In the genomic region with DNA sequence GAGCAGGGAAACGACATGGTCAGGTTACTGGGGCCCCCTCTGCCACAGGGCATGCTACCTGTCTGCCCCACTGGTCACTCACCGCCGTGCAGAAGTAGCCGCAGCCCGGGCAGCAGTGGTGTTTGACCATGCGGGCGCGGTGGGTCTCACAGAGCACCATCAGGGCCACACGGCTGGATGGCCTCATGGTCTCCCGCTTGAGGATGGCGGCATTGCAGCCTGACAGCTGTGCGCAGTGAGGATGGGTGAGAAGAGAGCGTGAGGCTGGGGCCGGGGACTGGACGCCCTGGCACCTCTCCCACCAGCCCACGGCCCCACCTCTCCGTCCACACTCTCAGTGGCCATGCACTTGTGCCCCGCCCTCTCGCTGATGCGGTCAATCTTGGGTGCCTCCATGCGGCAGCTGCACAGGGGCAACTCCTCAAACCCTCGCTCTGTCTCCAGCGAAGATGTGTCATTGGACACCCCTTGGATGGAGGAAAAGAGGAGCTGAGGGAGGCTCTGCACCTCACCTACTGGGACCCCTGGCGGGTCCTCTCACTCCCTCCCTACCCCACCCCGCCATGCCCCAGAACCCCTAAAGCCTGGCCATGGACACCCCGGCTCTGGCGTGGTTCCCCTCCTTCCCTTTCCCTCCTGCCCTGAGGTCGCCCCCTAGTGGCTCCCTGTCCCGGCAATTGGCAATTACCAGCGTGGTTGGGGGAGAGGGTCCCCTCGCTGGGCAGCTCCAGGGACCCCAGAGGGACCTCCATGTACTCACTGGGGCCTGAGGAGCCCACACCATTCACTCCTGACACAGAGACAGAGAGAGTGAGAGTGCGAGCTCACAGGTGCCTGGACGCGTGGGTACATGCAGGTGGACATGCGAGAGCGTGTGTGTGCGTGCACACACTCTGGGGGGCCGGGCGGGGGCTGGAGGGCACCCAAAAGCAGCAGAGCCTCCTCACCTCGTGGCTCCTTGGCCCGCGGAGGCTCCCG, we compare ENCODE assay signal across 1 cellular context.
TF ChIP-seq lines count a peak whose summit lies in the region.

No MANE protein-coding gene starts in this region.

TF ChIP-seq in HepG2, 621 proteins besides CTCF, POLR2A, EP300 and RAD21 (continues in another document):
- TF ChIP-seq, protein P1, sequence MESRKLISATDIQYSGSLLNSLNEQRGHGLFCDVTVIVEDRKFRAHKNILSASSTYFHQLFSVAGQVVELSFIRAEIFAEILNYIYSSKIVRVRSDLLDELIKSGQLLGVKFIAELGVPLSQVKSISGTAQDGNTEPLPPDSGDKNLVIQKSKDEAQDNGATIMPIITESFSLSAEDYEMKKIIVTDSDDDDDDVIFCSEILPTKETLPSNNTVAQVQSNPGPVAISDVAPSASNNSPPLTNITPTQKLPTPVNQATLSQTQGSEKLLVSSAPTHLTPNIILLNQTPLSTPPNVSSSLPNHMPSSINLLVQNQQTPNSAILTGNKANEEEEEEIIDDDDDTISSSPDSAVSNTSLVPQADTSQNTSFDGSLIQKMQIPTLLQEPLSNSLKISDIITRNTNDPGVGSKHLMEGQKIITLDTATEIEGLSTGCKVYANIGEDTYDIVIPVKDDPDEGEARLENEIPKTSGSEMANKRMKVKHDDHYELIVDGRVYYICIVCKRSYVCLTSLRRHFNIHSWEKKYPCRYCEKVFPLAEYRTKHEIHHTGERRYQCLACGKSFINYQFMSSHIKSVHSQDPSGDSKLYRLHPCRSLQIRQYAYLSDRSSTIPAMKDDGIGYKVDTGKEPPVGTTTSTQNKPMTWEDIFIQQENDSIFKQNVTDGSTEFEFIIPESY (CRISPR knock-in tag; IDR thresholded peaks at IDR 0.05), result 0 out of 2 replicates have a peak, but pooled peaks have one; percentile 4
- TF ChIP-seq IKZF4 (CRISPR knock-in tag; IDR thresholded peaks at IDR 0.05; ENCODE audit: borderline replicate concordance, low read depth, not compliant biosample characterization), result no peak
- TF ChIP-seq, protein P2, sequence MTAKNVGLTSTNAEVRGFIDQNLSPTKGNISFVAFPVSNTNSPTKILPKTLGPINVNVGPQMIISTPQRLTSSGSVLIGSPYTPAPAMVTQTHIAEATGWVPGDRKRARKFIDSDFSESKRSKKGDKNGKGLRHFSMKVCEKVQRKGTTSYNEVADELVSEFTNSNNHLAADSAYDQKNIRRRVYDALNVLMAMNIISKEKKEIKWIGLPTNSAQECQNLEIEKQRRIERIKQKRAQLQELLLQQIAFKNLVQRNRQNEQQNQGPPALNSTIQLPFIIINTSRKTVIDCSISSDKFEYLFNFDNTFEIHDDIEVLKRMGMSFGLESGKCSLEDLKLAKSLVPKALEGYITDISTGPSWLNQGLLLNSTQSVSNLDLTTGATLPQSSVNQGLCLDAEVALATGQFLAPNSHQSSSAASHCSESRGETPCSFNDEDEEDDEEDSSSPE (CRISPR knock-in tag; IDR thresholded peaks at IDR 0.05), result no peak
- no peak for TF ChIP-seq MEIS1 (CRISPR knock-in tag; IDR thresholded peaks at IDR 0.05; ENCODE audit: borderline replicate concordance)
- TF ChIP-seq, protein P3, sequence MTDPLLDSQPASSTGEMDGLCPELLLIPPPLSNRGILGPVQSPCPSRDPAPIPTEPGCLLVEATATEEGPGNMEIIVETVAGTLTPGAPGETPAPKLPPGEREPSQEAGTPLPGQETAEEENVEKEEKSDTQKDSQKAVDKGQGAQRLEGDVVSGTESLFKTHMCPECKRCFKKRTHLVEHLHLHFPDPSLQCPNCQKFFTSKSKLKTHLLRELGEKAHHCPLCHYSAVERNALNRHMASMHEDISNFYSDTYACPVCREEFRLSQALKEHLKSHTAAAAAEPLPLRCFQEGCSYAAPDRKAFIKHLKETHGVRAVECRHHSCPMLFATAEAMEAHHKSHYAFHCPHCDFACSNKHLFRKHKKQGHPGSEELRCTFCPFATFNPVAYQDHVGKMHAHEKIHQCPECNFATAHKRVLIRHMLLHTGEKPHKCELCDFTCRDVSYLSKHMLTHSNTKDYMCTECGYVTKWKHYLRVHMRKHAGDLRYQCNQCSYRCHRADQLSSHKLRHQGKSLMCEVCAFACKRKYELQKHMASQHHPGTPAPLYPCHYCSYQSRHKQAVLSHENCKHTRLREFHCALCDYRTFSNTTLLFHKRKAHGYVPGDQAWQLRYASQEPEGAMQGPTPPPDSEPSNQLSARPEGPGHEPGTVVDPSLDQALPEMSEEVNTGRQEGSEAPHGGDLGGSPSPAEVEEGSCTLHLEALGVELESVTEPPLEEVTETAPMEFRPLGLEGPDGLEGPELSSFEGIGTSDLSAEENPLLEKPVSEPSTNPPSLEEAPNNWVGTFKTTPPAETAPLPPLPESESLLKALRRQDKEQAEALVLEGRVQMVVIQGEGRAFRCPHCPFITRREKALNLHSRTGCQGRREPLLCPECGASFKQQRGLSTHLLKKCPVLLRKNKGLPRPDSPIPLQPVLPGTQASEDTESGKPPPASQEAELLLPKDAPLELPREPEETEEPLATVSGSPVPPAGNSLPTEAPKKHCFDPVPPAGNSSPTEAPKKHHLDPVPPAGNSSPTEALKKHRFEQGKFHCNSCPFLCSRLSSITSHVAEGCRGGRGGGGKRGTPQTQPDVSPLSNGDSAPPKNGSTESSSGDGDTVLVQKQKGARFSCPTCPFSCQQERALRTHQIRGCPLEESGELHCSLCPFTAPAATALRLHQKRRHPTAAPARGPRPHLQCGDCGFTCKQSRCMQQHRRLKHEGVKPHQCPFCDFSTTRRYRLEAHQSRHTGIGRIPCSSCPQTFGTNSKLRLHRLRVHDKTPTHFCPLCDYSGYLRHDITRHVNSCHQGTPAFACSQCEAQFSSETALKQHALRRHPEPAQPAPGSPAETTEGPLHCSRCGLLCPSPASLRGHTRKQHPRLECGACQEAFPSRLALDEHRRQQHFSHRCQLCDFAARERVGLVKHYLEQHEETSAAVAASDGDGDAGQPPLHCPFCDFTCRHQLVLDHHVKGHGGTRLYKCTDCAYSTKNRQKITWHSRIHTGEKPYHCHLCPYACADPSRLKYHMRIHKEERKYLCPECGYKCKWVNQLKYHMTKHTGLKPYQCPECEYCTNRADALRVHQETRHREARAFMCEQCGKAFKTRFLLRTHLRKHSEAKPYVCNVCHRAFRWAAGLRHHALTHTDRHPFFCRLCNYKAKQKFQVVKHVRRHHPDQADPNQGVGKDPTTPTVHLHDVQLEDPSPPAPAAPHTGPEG (CRISPR knock-in tag; IDR thresholded peaks at IDR 0.05), result no peak
- no peak for TF ChIP-seq ZNF496 (CRISPR knock-in tag; IDR thresholded peaks at IDR 0.05; ENCODE audit: insufficient replicate concordance)
- peak; percentile 22 for TF ChIP-seq HNRNPLL (IDR thresholded peaks at IDR 0.05; ENCODE audit: low read depth, low read length, poor library complexity, severe bottlenecking)
- TF ChIP-seq HOXA5 (CRISPR knock-in tag; IDR thresholded peaks at IDR 0.05), result no peak
- TF ChIP-seq, protein P4, sequence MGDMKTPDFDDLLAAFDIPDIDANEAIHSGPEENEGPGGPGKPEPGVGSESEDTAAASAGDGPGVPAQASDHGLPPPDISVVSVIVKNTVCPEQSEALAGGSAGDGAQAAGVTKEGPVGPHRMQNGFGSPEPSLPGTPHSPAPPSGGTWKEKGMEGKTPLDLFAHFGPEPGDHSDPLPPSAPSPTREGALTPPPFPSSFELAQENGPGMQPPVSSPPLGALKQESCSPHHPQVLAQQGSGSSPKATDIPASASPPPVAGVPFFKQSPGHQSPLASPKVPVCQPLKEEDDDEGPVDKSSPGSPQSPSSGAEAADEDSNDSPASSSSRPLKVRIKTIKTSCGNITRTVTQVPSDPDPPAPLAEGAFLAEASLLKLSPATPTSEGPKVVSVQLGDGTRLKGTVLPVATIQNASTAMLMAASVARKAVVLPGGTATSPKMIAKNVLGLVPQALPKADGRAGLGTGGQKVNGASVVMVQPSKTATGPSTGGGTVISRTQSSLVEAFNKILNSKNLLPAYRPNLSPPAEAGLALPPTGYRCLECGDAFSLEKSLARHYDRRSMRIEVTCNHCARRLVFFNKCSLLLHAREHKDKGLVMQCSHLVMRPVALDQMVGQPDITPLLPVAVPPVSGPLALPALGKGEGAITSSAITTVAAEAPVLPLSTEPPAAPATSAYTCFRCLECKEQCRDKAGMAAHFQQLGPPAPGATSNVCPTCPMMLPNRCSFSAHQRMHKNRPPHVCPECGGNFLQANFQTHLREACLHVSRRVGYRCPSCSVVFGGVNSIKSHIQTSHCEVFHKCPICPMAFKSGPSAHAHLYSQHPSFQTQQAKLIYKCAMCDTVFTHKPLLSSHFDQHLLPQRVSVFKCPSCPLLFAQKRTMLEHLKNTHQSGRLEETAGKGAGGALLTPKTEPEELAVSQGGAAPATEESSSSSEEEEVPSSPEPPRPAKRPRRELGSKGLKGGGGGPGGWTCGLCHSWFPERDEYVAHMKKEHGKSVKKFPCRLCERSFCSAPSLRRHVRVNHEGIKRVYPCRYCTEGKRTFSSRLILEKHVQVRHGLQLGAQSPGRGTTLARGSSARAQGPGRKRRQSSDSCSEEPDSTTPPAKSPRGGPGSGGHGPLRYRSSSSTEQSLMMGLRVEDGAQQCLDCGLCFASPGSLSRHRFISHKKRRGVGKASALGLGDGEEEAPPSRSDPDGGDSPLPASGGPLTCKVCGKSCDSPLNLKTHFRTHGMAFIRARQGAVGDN (CRISPR knock-in tag; IDR thresholded peaks at IDR 0.05), result peak; percentile 52
- no peak for TF ChIP-seq MLLT10 (CRISPR knock-in tag; IDR thresholded peaks at IDR 0.05)
- TF ChIP-seq GATAD1 (CRISPR knock-in tag; IDR thresholded peaks at IDR 0.05), result 0 out of 2 replicates have a peak, but pooled peaks have one; percentile 23
- TF ChIP-seq SP4 (CRISPR knock-in tag; IDR thresholded peaks at IDR 0.05), result no peak
- no peak for TF ChIP-seq ZNF430 (CRISPR knock-in tag; IDR thresholded peaks at IDR 0.05)
- TF ChIP-seq, protein P5, sequence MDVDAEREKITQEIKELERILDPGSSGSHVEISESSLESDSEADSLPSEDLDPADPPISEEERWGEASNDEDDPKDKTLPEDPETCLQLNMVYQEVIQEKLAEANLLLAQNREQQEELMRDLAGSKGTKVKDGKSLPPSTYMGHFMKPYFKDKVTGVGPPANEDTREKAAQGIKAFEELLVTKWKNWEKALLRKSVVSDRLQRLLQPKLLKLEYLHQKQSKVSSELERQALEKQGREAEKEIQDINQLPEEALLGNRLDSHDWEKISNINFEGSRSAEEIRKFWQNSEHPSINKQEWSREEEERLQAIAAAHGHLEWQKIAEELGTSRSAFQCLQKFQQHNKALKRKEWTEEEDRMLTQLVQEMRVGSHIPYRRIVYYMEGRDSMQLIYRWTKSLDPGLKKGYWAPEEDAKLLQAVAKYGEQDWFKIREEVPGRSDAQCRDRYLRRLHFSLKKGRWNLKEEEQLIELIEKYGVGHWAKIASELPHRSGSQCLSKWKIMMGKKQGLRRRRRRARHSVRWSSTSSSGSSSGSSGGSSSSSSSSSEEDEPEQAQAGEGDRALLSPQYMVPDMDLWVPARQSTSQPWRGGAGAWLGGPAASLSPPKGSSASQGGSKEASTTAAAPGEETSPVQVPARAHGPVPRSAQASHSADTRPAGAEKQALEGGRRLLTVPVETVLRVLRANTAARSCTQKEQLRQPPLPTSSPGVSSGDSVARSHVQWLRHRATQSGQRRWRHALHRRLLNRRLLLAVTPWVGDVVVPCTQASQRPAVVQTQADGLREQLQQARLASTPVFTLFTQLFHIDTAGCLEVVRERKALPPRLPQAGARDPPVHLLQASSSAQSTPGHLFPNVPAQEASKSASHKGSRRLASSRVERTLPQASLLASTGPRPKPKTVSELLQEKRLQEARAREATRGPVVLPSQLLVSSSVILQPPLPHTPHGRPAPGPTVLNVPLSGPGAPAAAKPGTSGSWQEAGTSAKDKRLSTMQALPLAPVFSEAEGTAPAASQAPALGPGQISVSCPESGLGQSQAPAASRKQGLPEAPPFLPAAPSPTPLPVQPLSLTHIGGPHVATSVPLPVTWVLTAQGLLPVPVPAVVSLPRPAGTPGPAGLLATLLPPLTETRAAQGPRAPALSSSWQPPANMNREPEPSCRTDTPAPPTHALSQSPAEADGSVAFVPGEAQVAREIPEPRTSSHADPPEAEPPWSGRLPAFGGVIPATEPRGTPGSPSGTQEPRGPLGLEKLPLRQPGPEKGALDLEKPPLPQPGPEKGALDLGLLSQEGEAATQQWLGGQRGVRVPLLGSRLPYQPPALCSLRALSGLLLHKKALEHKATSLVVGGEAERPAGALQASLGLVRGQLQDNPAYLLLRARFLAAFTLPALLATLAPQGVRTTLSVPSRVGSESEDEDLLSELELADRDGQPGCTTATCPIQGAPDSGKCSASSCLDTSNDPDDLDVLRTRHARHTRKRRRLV (CRISPR knock-in tag; IDR thresholded peaks at IDR 0.05), result no peak
- TF ChIP-seq, protein P6, sequence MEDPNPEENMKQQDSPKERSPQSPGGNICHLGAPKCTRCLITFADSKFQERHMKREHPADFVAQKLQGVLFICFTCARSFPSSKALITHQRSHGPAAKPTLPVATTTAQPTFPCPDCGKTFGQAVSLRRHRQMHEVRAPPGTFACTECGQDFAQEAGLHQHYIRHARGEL (CRISPR knock-in tag; IDR thresholded peaks at IDR 0.05), result 0 out of 2 replicates have a peak, but pooled peaks have one; percentile 13
- peak; percentile 70 for TF ChIP-seq XRCC5 (optimal IDR thresholded peaks at IDR 0.05; ENCODE audit: low read length)
- TF ChIP-seq FOSL2 (CRISPR knock-in tag; IDR thresholded peaks at IDR 0.05), result peak; percentile 25; the same call in 1 of the 2 replicates
- no peak for TF ChIP-seq ZNF780A (CRISPR knock-in tag; IDR thresholded peaks at IDR 0.05)
- no peak for TF ChIP-seq ONECUT2 (CRISPR knock-in tag; IDR thresholded peaks at IDR 0.05)
- TF ChIP-seq, protein P7, sequence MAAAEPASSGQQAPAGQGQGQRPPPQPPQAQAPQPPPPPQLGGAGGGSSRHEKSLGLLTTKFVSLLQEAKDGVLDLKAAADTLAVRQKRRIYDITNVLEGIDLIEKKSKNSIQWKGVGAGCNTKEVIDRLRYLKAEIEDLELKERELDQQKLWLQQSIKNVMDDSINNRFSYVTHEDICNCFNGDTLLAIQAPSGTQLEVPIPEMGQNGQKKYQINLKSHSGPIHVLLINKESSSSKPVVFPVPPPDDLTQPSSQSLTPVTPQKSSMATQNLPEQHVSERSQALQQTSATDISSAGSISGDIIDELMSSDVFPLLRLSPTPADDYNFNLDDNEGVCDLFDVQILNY (CRISPR knock-in tag; conservative IDR thresholded peaks at IDR 0.05), result no peak
- no peak for TF ChIP-seq FOXP1 (IDR thresholded peaks at IDR 0.05)
- no peak for TF ChIP-seq FOXP1 (CRISPR knock-in tag; IDR thresholded peaks at IDR 0.05)
- TF ChIP-seq, protein P8, sequence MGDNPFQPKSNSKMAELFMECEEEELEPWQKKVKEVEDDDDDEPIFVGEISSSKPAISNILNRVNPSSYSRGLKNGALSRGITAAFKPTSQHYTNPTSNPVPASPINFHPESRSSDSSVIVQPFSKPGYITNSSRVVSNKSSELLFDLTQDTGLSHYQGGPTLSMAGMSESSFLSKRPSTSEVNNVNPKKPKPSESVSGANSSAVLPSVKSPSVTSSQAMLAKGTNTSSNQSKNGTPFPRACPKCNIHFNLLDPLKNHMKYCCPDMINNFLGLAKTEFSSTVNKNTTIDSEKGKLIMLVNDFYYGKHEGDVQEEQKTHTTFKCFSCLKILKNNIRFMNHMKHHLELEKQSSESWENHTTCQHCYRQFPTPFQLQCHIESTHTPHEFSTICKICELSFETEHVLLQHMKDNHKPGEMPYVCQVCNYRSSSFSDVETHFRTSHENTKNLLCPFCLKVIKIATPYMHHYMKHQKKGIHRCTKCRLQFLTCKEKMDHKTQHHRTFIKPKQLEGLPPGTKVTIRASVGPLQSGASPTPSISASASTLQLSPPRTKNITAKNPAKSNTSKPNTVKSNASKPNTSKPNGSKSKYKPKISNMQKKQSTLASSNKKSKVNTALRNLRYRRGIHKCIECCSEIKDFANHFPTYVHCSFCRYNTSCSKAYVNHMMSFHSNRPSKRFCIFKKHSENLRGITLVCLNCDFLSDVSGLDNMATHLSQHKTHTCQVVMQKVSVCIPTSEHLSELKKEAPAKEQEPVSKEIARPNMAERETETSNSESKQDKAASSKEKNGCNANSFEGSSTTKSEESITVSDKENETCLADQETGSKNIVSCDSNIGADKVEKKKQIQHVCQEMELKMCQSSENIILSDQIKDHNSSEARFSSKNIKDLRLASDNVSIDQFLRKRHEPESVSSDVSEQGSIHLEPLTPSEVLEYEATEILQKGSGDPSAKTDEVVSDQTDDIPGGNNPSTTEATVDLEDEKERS (CRISPR knock-in tag; IDR thresholded peaks at IDR 0.05), result no peak
- TF ChIP-seq, protein P9, sequence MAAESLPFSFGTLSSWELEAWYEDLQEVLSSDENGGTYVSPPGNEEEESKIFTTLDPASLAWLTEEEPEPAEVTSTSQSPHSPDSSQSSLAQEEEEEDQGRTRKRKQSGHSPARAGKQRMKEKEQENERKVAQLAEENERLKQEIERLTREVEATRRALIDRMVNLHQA (CRISPR knock-in tag; IDR thresholded peaks at IDR 0.05), result no peak
